ENCODE assay signal across 17 cellular contexts in the genomic region with DNA sequence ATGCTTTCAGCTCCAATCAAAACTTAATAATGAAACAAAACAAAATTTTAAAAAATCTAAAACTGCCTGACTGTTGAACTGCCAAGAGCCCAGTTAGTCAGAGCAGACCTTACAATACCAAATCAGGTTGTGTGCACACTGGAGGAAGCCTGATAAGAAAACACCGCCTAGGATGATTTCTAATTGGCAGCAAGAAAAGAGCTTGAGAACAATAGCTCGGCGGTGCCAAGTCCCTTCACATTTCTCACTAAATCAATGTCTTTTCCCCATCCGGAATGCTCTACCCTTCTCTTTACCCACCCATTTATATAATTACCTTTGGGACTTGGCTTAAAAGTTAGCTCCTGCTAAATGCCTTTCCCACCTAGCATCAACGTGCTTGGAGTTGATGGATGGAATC.
DNase-seq lines count a peak whose midpoint lies in the region; ATAC-seq and TF ChIP-seq lines count a peak whose summit lies in the region.
"Had no signal": no experiment of that assay in that cellular context is flagged by ENCODE, and none has a peak within 500 bp of the region (broad histone marks: within the 10 kb centered on the region; RNA-seq: fewer than 3 reads in every experiment).

No MANE protein-coding gene starts in this region.

- no peak for TF ChIP-seq CTCF in heart left ventricle (IDR thresholded peaks at IDR 0.05)
- TF ChIP-seq CTCF in ascending aorta (IDR thresholded peaks at IDR 0.05): no peak

- no peak overlapping the region for H2BK15ac ChIP-seq in mesenchymal stem cell (ENCODE audit: low read depth, poor library complexity, severe bottlenecking)

- H3K27ac ChIP-seq in heart left ventricle: peak overlapping the region in 6 of 12 donors; percentile 19 to 64 (median 34)
- H3K27ac ChIP-seq in mesenchymal stem cell (ENCODE audit: low read length, poor library complexity, severe bottlenecking): no peak overlapping the region
- no peak overlapping the region for H3K27ac ChIP-seq in ascending aorta
- H3K27ac ChIP-seq: 22Rv1, BLaER1 had no signal

- no peak overlapping the region for H3K9ac ChIP-seq in mesenchymal stem cell (ENCODE audit: low read length)
- H3K9ac ChIP-seq: BLaER1 had no signal

- H3K36me3 ChIP-seq in heart left ventricle (no peaks in the 10 kb centered on the region), mesenchymal stem cell (ENCODE audit: control insufficient read depth in 1 of 2, insufficient read depth in 2 of 2, low read depth in 1 of 2, low read length in 2 of 2) (no peaks in the 10 kb centered on the region), ascending aorta (no peaks in the 10 kb centered on the region)
- H3K36me3 ChIP-seq: BLaER1 had no signal

- peak; percentile 75 for TF ChIP-seq EP300 in Ishikawa (IDR thresholded peaks at IDR 0.05; ENCODE audit: borderline replicate concordance)

- H3K4me2 ChIP-seq in mesenchymal stem cell (ENCODE audit: low read length, poor library complexity, severe bottlenecking): no peak overlapping the region
- H3K4me2 ChIP-seq: BLaER1 had no signal

- H3K4me1 ChIP-seq in heart left ventricle (peaks cover 0 to 8% (median 0%) of the 10 kb centered on the region in 12 donors), mesenchymal stem cell (ENCODE audit: control insufficient read depth, insufficient read depth, low read depth, low read length) (peaks cover 5% of the 10 kb centered on the region), ascending aorta (no peaks in the 10 kb centered on the region)
- H3K4me1 ChIP-seq: Caco-2 had no signal

- intact Hi-C loops in heart left ventricle (cut with DNase I) (loop anchor here in 1 of 10 donors (10.0 kb wide), 1 partner anchor 162 kb away; no protein-coding TSS in a partner anchor), Right ventricle myocardium inferior (cut with DNase I) (loop anchor here (5.0 kb wide), 2 partner anchors 85 to 100 kb away; no protein-coding TSS in a partner anchor), ascending aorta (cut with DNase I) (no loop called here)

- DNase-seq in heart left ventricle: peak in 4 of 5 donors; percentile 24 to 38 (median 28)
- no peak for DNase-seq in Right ventricle myocardium inferior (ENCODE audit: missing footprints)
- peak; percentile 67 for DNase-seq in glomerular endothelial cell (ENCODE audit: extremely low read depth, low read depth, low spot score)
- no peak for DNase-seq in mesenchymal stem cell
- no peak for DNase-seq in ascending aorta (ENCODE audit: low spot score in 2 of 2)
- DNase-seq in NOMO-1 treated with dmso at 0.1 percent for 144 hours (lab: John Stamatoyannopoulos, UW; ENCODE audit: unreplicated experiment): no peak
- DNase-seq in activated gamma-delta T cell treated with Interleukin-2 at 50 U/mL for 16 hours: no peak
- DNase-seq: AML-193; Caco-2; CD8-positive, alpha-beta memory T cell; DMS53; GF-D8; HCEC 1CT; HFFc6 had no signal

- no peak overlapping the region for H2BK12ac ChIP-seq in mesenchymal stem cell (ENCODE audit: low read length in 2 of 2)

- no peak overlapping the region for H3K4me3 ChIP-seq in heart left ventricle
- no peak overlapping the region for H3K4me3 ChIP-seq in mesenchymal stem cell (ENCODE audit: insufficient read depth in 1 of 2, low read depth in 1 of 2, low read length in 2 of 2)
- H3K4me3 ChIP-seq in ascending aorta: no peak overlapping the region
- H3K4me3 ChIP-seq: BLaER1 had no signal

- no peak overlapping the region for H3K18ac ChIP-seq in mesenchymal stem cell (ENCODE audit: low read depth in 1 of 2, low read length in 2 of 2)

- no peak overlapping the region for H2BK5ac ChIP-seq in mesenchymal stem cell (ENCODE audit: low read depth, low read length, poor library complexity, severe bottlenecking)

- no peak overlapping the region for H3K23ac ChIP-seq in mesenchymal stem cell (ENCODE audit: low read length in 2 of 2)

- no peaks in the 10 kb centered on the region for H3K27me3 ChIP-seq in heart left ventricle
- peaks cover 0 to 6% of the 10 kb centered on the region in 2 experiments for H3K27me3 ChIP-seq in mesenchymal stem cell (ENCODE audit: control insufficient read depth in 1 of 2, insufficient read depth in 1 of 2, low read length in 2 of 2)
- H3K27me3 ChIP-seq in ascending aorta: no peaks in the 10 kb centered on the region
- H3K27me3 ChIP-seq: BLaER1 had no signal

- H3K4ac ChIP-seq in mesenchymal stem cell (ENCODE audit: low read depth in 1 of 2, low read length in 2 of 2): no peak overlapping the region

- peak overlapping the region; percentile 36 for H2AK5ac ChIP-seq in mesenchymal stem cell (ENCODE audit: low read length, severe bottlenecking)

- no peak overlapping the region for H4K8ac ChIP-seq in mesenchymal stem cell (ENCODE audit: low read length)

- no peak overlapping the region for H2BK120ac ChIP-seq in mesenchymal stem cell (ENCODE audit: low read depth, low read length)

- WGBS in heart left ventricle, 4 donors: 50 to 58% (median 54%) methylated on average over 5 of the region's 5 CpGs
- 89% methylated on average over 5 of the region's 5 CpGs for WGBS in mesenchymal stem cell

- no peaks in the 10 kb centered on the region for H3K9me3 ChIP-seq in heart left ventricle
- peaks cover 2% of the 10 kb centered on the region for H3K9me3 ChIP-seq in mesenchymal stem cell (ENCODE audit: control insufficient read depth, low read length)
- H3K9me3 ChIP-seq in ascending aorta: no peaks in the 10 kb centered on the region
- H3K9me3 ChIP-seq: BLaER1, Caco-2 had no signal

- no peak overlapping the region for H3K14ac ChIP-seq in mesenchymal stem cell (ENCODE audit: low read length in 2 of 2)

- H3K79me1 ChIP-seq in mesenchymal stem cell (replicated peaks; ENCODE audit: low read length, poor library complexity, severe bottlenecking): no peaks in the 10 kb centered on the region

- H4K91ac ChIP-seq in mesenchymal stem cell (ENCODE audit: low read length): no peak overlapping the region

- ATAC-seq in heart left ventricle (peak; percentile 51 to 73 (median 66)), Right ventricle myocardium inferior (no peak)

- H2AFZ ChIP-seq in mesenchymal stem cell (ENCODE audit: low read depth, low read length): no peak overlapping the region

- no peak for TF ChIP-seq POLR2A in heart left ventricle (IDR thresholded peaks at IDR 0.05)

- TF ChIP-seq RAD21 in Ishikawa (IDR thresholded peaks at IDR 0.05; ENCODE audit: low read depth): no peak

TF ChIP-seq in Ishikawa, 13 proteins besides CTCF, POLR2A, EP300 and RAD21:
- TF ChIP-seq ZBTB7A (IDR thresholded peaks at IDR 0.05; ENCODE audit: low read depth): no peak
- TF ChIP-seq, protein P1, sequence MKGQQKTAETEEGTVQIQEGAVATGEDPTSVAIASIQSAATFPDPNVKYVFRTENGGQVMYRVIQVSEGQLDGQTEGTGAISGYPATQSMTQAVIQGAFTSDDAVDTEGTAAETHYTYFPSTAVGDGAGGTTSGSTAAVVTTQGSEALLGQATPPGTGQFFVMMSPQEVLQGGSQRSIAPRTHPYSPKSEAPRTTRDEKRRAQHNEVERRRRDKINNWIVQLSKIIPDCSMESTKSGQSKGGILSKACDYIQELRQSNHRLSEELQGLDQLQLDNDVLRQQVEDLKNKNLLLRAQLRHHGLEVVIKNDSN (IDR thresholded peaks at IDR 0.05): no peak
- TF ChIP-seq NFIC (IDR thresholded peaks at IDR 0.05): peak; percentile 76
- TF ChIP-seq FOXM1 (IDR thresholded peaks at IDR 0.05; ENCODE audit: borderline replicate concordance, low read depth): no peak
- TF ChIP-seq TEAD4 (IDR thresholded peaks at IDR 0.05): peak; percentile 59; the same call in 1 of the 2 replicates
- TF ChIP-seq CEBPB (IDR thresholded peaks at IDR 0.05): no peak
- no peak for TF ChIP-seq EGR1 (IDR thresholded peaks at IDR 0.05)
- TF ChIP-seq TAF1 (IDR thresholded peaks at IDR 0.05; ENCODE audit: low read depth): no peak
- no peak for TF ChIP-seq CREB1 (IDR thresholded peaks at IDR 0.05; ENCODE audit: low read depth)
- TF ChIP-seq TCF12 (IDR thresholded peaks at IDR 0.05; ENCODE audit: low read depth): peak; percentile 75
TF ChIP-seq in Ishikawa: peak in this region for 3.

Comparison
In these comparisons a context has a peak if more than half of its experiments do, and no peak if none do; other contexts are left out.
1. DNase-seq: peak in heart left ventricle (4 of 5) and glomerular endothelial cell (single experiment); none in Right ventricle myocardium inferior (single experiment), mesenchymal stem cell (single experiment), ascending aorta (0 of 2), NOMO-1 treated with dmso at 0.1 percent for 144 hours (single experiment) and activated gamma-delta T cell treated with Interleukin-2 at 50 U/mL for 16 hours (single experiment).